ENCODE assay signal across 11 cellular contexts in the genomic region with DNA sequence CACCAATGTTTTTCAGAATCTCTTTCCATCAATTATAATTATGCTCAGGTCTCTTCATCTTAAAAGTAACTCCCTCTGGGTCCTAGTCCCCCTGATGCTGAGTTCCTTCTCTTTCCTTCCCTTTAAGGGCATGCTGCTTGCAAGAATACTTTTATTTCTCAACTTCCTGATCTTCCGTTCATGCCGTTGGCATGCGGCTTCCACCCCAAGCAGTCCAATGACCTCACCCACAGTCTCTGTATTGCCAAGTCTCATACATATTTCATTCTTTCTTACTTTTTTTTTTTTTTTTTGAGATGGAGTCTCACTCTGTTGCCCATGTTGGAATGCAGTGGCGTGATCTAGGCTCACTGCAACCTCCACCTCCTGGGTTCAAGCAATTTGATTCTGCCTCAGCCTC.
A peak's percentile ranks its signal among the peaks of the same experiment; 100 is the strongest.
DNase-seq lines count a peak whose midpoint lies in the region; ATAC-seq and TF ChIP-seq lines count a peak whose summit lies in the region.
"Had no signal": no experiment of that assay in that cellular context is flagged by ENCODE, and none has a peak within 500 bp of the region (broad histone marks: within the 10 kb centered on the region; RNA-seq: fewer than 3 reads in every experiment).

No MANE protein-coding gene starts in this region.

- TF ChIP-seq POLR2A in NB4 (IDR thresholded peaks at IDR 0.05; ENCODE audit: extremely low read depth, insufficient read length) (no peak), esophagus muscularis mucosa (IDR thresholded peaks at IDR 0.05; ENCODE audit: low read depth) (no peak)

- H3K36me3 ChIP-seq in esophagus muscularis mucosa, result no peaks in the 10 kb centered on the region

- ATAC-seq in GM21576 (IDR thresholded peaks at IDR 0.05; ENCODE audit: unreplicated experiment) (no peak), GM21717 (IDR thresholded peaks at IDR 0.05; ENCODE audit: unreplicated experiment) (no peak)
- ATAC-seq: activated CD4-positive, CD25-positive, alpha-beta regulatory T cell treated with anti-CD3 and anti-CD28 coated beads, Interleukin-2, amount 50 U/mL, for 24 hours had no signal

- TF ChIP-seq CTCF in NB4 (IDR thresholded peaks at IDR 0.05; ENCODE audit: low read depth, low read length) (no peak), esophagus muscularis mucosa (IDR thresholded peaks at IDR 0.05) (no peak)

- H3K27me3 ChIP-seq in esophagus muscularis mucosa, result no peaks in the 10 kb centered on the region

- peaks cover 0 to 46% (median 36%) of the 10 kb centered on the region in 4 donors for H3K4me1 ChIP-seq in esophagus muscularis mucosa

- DNase-seq in Daoy (ENCODE audit: low read depth), result peak; percentile 4
- DNase-seq in NB4 (ENCODE audit: low read depth), result peak; percentile 82
- DNase-seq in esophagus muscularis mucosa (ENCODE audit: extremely low spot score), result peak; percentile 64
- DNase-seq in renal cortical epithelial cell (ENCODE audit: low read depth), result peak; percentile 2
- DNase-seq in NCI-H526 treated with DMSO at 0.1 percent for 48 hours (lab: John Stamatoyannopoulos, UW), result no peak
- DNase-seq in NCI-H1092 treated with DMSO at 0.1 percent for 48 hours (lab: John Stamatoyannopoulos, UW), result no peak
- DNase-seq: activated effector memory CD4-positive, alpha-beta T cell treated with anti-CD3 and anti-CD28 coated beads, Interleukin-2, amount 50 U/mL, for 16 hours; CD8-positive, alpha-beta memory T cell had no signal

- H3K9me3 ChIP-seq in esophagus muscularis mucosa, result no peaks in the 10 kb centered on the region

- no peak for TF ChIP-seq EP300 in esophagus muscularis mucosa (IDR thresholded peaks at IDR 0.05)

- intact Hi-C loops in esophagus muscularis mucosa (cut with DNase I), result no loop called here

- H3K4me3 ChIP-seq in NB4 (ENCODE audit: low read depth, low read length), result no peak overlapping the region
- no peak overlapping the region for H3K4me3 ChIP-seq in esophagus muscularis mucosa

- peak overlapping the region in 3 of 4 donors; percentile 43 to 80 (median 79) for H3K27ac ChIP-seq in esophagus muscularis mucosa (replicated peaks in 1 of 4)

- 56% methylated on average over 4 of the region's 4 CpGs for WGBS in esophagus muscularis mucosa

Comparison
In these comparisons a context has a peak if more than half of its experiments do, and no peak if none do; other contexts are left out.
1. DNase-seq: peak in Daoy (single experiment), NB4 (single experiment), esophagus muscularis mucosa (single experiment) and renal cortical epithelial cell (single experiment); none in NCI-H526 treated with DMSO at 0.1 percent for 48 hours (single experiment) and NCI-H1092 treated with DMSO at 0.1 percent for 48 hours (single experiment).